Comparison of ENCODE assay signal across 26 cellular contexts in the genomic region with DNA sequence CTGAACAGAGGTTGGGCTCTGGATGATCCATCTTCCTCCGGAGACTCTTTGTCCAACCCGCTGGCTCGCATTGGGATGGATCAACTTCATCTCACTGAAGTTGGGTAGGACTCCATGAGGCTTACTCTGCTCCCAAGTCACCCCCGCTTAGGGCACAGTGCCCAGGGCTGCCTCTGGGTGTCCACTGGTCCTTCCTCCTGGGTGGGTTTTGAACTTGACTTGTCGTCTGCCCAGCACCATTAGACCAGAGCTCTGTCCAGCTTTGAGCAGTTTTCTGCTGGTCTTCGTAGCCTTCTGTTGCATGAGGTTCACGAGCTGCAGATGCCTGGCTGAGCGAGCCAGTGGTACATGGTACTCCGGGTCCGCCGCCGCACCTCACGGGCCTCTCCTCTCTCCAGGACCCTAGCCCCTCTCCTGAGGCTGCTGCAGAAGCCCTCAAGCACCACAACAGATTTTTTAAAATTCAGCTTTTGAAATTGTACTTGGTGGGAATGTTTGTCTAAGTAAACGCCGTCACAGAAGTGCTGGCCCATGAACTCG.
"Had no signal": no experiment of that assay in that cellular context is flagged by ENCODE, and none has a peak within 500 bp of the region (broad histone marks: within the 10 kb centered on the region; RNA-seq: fewer than 3 reads in every experiment).

No MANE protein-coding gene starts in this region.

- H3K27ac ChIP-seq: adrenal gland, body of pancreas, colonic mucosa, VCaP had no signal

- H3K9me3 ChIP-seq: adrenal gland, body of pancreas, colonic mucosa had no signal

- DNase-seq: activated CD4-positive, alpha-beta T cell treated with anti-CD3 and anti-CD28 coated beads for 1 hour; activated CD4-positive, alpha-beta T cell treated with anti-CD3 and anti-CD28 coated beads for 4 hours; activated CD4-positive, alpha-beta T cell treated with anti-CD3 and anti-CD28 coated beads, Interleukin-2, amount 10 ng/mL, durations not matched to agents 7 days and 5 days; activated CD4-positive, alpha-beta T cell treated with anti-CD3 and anti-CD28 coated beads, Interleukin-2, amount 50 U/mL, for 4 hours; activated CD8-positive, alpha-beta memory T cell treated with anti-CD3 and anti-CD28 coated beads for 24 hours; activated CD8-positive, alpha-beta T cell treated with anti-CD3 and anti-CD28 coated beads for 36 hours; activated effector memory CD4-positive, alpha-beta T cell treated with anti-CD3 and anti-CD28 coated beads, Interleukin-2, amount 50 U/mL, for 16 hours; activated naive CD4-positive, alpha-beta T cell treated with anti-CD3 and anti-CD28 coated beads for 36 hours; activated naive CD8-positive, alpha-beta T cell treated with anti-CD3 and anti-CD28 coated beads for 36 hours; activated naive CD8-positive, alpha-beta T cell treated with anti-CD3 and anti-CD28 coated beads, Interleukin-2, amount 50 U/mL, for 24 hours; activated T-cell treated with anti-CD3 and anti-CD28 coated beads, Interleukin-2, amount 50 U/mL, for 4 hours; adrenal gland; amygdala; central memory CD4-positive, alpha-beta T cell; cerebellar nuclear complex; colonic mucosa; effector memory CD4-positive, alpha-beta T cell; endodermal cell; foreskin fibroblast; head of caudate nucleus; T-helper 2 cell had no signal

- ATAC-seq: activated CD8-positive, alpha-beta T cell treated with anti-CD3 and anti-CD28 coated beads for 36 hours; activated naive CD8-positive, alpha-beta T cell treated with anti-CD3 and anti-CD28 coated beads, Interleukin-2, amount 50 U/mL, for 24 hours; activated T-cell treated with anti-CD3 and anti-CD28 coated beads, Interleukin-2, amount 50 U/mL, for 4 hours; activated T-helper 17 cell treated with anti-CD3 and anti-CD28 coated beads, Interleukin-2, amount 50 U/mL, for 72 hours; body of pancreas; esophagus mucosa; WTC11 had no signal

- H3K27me3 ChIP-seq: adrenal gland, colonic mucosa had no signal

- H3K4me3 ChIP-seq: adrenal gland, body of pancreas, colonic mucosa had no signal

- H3K4me1 ChIP-seq: adrenal gland, colonic mucosa had no signal

- H3K36me3 ChIP-seq: adrenal gland, colonic mucosa had no signal
